ENCODE assay signal across 10 cellular contexts in genomic region chr5:171926311-171926710, GRCh38.
DNase-seq lines count a peak whose midpoint lies in the region; ATAC-seq and TF ChIP-seq lines count a peak whose summit lies in the region.
"Had no signal": no experiment of that assay in that cellular context is flagged by ENCODE, and none has a peak within 500 bp of the region (broad histone marks: within the 10 kb centered on the region; RNA-seq: fewer than 3 reads in every experiment).

No MANE protein-coding gene starts in this region.

- no peaks in the 10 kb centered on the region for H3K9me3 Mint-ChIP-seq in type B pancreatic cell

- peaks cover 7% of the 10 kb centered on the region for H3K36me3 Mint-ChIP-seq in type B pancreatic cell

- H3K4me3 Mint-ChIP-seq in type B pancreatic cell = no peak overlapping the region

- H3K27ac Mint-ChIP-seq in type B pancreatic cell = no peak overlapping the region

- DNase-seq in epithelial cell of esophagus (ENCODE audit: low read depth) (peak; percentile 22), type B pancreatic cell (ENCODE audit: extremely low spot score, unreplicated experiment) (no peak), NCI-H446 (lab: John Stamatoyannopoulos, UW) (no peak)
- no peak for DNase-seq in activated T-cell treated with anti-CD3 and anti-CD28 coated beads, Interleukin-2, amount 50 U/mL, for 48 hours
- DNase-seq in stimulated activated CD4-positive, alpha-beta T cell treated with anti-CD3 and anti-CD28 coated beads, Interleukin-2, amount 100 ng/mL, for 48 hours = no peak
- DNase-seq: PC-3 had no signal

- ATAC-seq in GM18511 (IDR thresholded peaks at IDR 0.05; ENCODE audit: unreplicated experiment) (peak; percentile 90), GM21576 (IDR thresholded peaks at IDR 0.05; ENCODE audit: unreplicated experiment) (peak; percentile 81), HG03175 (IDR thresholded peaks at IDR 0.05; ENCODE audit: unreplicated experiment) (peak; percentile 81)
- ATAC-seq: PC-3 had no signal

- no peak overlapping the region for H3K4me3 ChIP-seq in epithelial cell of esophagus (ENCODE audit: low read length)
- H3K4me3 ChIP-seq: BLaER1 had no signal

- TF ChIP-seq CTCF in epithelial cell of esophagus (IDR thresholded peaks at IDR 0.05; ENCODE audit: insufficient read depth, low read depth, low read length, missing control alignments) (no peak), type B pancreatic cell (conservative IDR thresholded peaks at IDR 0.05) (no peak)

- peaks cover 6% of the 10 kb centered on the region for H3K4me1 Mint-ChIP-seq in type B pancreatic cell (ENCODE audit: unreplicated experiment)

- no peaks in the 10 kb centered on the region for H3K27me3 Mint-ChIP-seq in type B pancreatic cell
